8 cellular contexts compared by ENCODE assay signal in the genomic region with DNA sequence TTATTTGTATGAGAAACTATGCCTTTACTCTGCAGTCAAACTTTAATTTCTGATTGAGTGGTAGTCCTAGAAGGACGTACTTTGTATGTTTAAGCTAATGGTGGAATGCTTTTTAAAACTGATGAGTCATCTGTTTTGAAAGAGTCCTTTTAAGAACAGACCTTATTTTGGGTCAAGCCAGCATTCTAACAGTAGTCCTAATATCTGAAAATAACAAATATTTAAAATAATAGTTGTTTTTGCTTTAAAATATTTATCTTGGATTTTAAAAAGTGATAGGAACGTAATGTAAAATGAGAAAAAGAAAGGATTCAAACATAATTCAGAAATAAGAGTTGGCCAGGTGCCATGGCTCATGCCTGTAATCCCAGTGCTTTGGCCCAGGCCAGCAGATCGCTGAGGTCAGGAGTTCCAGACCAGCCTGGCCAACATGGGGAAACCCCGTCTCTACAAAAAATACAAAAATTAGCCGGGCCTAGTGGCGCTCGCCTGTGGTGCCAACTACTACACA. TPM values are rescaled to one million over a fixed set of nuclear protein-coding genes. Genes with fewer than 3 reads are reported as not detected.
DNase-seq lines count a peak whose midpoint lies in the region; ATAC-seq and TF ChIP-seq lines count a peak whose summit lies in the region.

No MANE protein-coding gene starts in this region.

- no peak for TF ChIP-seq POLR2A in erythroblast (IDR thresholded peaks at IDR 0.05; ENCODE audit: low read length)

- H3K36me3 Mint-ChIP-seq in activated CD4-positive, alpha-beta T cell treated with anti-CD3 and anti-CD28 coated beads, Interleukin-2, amount 10 ng/mL, durations not matched to agents 24 days and 14 days (ENCODE audit: low read depth) = peaks cover 20% of the 10 kb centered on the region

- peak overlapping the region; percentile 90 for H3K4me3 ChIP-seq in osteoblast (ENCODE audit: insufficient read depth, low read length)

- H3K27ac Mint-ChIP-seq in activated CD4-positive, alpha-beta T cell treated with anti-CD3 and anti-CD28 coated beads, Interleukin-2, amount 10 ng/mL, durations not matched to agents 24 days and 14 days = no peak overlapping the region

- H3K9me3 ChIP-seq in osteoblast (ENCODE audit: low read depth, low read length) = no peaks in the 10 kb centered on the region

- POLR2A ChIA-PET in GM10248 (lab: Yijun Ruan, JAX) = no interaction called here

- H4K20me1 ChIP-seq in osteoblast (ENCODE audit: insufficient read depth, low read length) = peaks cover 18% of the 10 kb centered on the region

- H2AFZ ChIP-seq in osteoblast (ENCODE audit: low read length) = no peak overlapping the region

- TF ChIP-seq CTCF in osteoblast (IDR thresholded peaks at IDR 0.05; ENCODE audit: extremely low read depth, low read depth, low read length) = no peak
- no peak for TF ChIP-seq CTCF in GM10248 (IDR thresholded peaks at IDR 0.05; ENCODE audit: control extremely low read depth, extremely low read depth, low read depth, missing control alignments)

- ATAC-seq in HG03565 (IDR thresholded peaks at IDR 0.05; ENCODE audit: unreplicated experiment) (no peak), HG02610 (IDR thresholded peaks at IDR 0.05; ENCODE audit: unreplicated experiment) (no peak)

- H3K4me1 ChIP-seq in osteoblast (ENCODE audit: insufficient read depth, low read length) = peaks cover 24% of the 10 kb centered on the region

- peaks cover 34% of the 10 kb centered on the region for H3K27me3 Mint-ChIP-seq in activated CD4-positive, alpha-beta T cell treated with anti-CD3 and anti-CD28 coated beads, Interleukin-2, amount 10 ng/mL, durations not matched to agents 24 days and 14 days

- CTCF ChIA-PET in GM10248 (lab: Yijun Ruan, JAX) = interaction anchor here (2.9 kb wide), 1 partner anchor 67 kb away, joined by 18 read pairs; no protein-coding TSS in a partner anchor

- peaks cover 34% of the 10 kb centered on the region for H3K79me2 ChIP-seq in osteoblast (ENCODE audit: insufficient read depth, low read length)

- no peaks in the 10 kb centered on the region for H3K27me3 ChIP-seq in osteoblast (ENCODE audit: insufficient read depth, low read length)

- peaks cover 4% of the 10 kb centered on the region for H3K36me3 ChIP-seq in osteoblast (ENCODE audit: insufficient read depth, low read length)

- intact Hi-C loops in activated CD4-positive, alpha-beta T cell treated with anti-CD3 and anti-CD28 coated beads, Interleukin-2, amount 10 ng/mL, durations not matched to agents 24 days and 14 days (cut with micrococcal nuclease) = loop anchor here (2.0 kb wide), 1 partner anchor 14 kb away; no protein-coding TSS in a partner anchor

- H3K27ac ChIP-seq in osteoblast (ENCODE audit: low read depth, low read length) = peak overlapping the region; percentile 82

- no peaks in the 10 kb centered on the region for H3K9me3 Mint-ChIP-seq in activated CD4-positive, alpha-beta T cell treated with anti-CD3 and anti-CD28 coated beads, Interleukin-2, amount 10 ng/mL, durations not matched to agents 24 days and 14 days

- peak overlapping the region; percentile 88 for H3K4me2 ChIP-seq in osteoblast (ENCODE audit: insufficient read depth, low read length)

- peak overlapping the region; percentile 91 for H3K4me3 Mint-ChIP-seq in activated CD4-positive, alpha-beta T cell treated with anti-CD3 and anti-CD28 coated beads, Interleukin-2, amount 10 ng/mL, durations not matched to agents 24 days and 14 days

- no peak for DNase-seq in activated CD4-positive, alpha-beta T cell treated with anti-CD3 and anti-CD28 coated beads, Interleukin-2, amount 10 ng/mL, durations not matched to agents 24 days and 14 days
- no peak for DNase-seq in activated CD4-positive, alpha-beta T cell treated with anti-CD3 and anti-CD28 coated beads, Interleukin-2, amount 50 U/mL, for 48 hours
- peak; percentile 79 for DNase-seq in RPMI7951 (ENCODE audit: low read depth)
- peak; percentile 39 to 55 for DNase-seq in erythroblast (lab: John Stamatoyannopoulos, UW)
- DNase-seq in osteoblast (ENCODE audit: insufficient read length, low spot score, missing footprints) = peak; percentile 81
- no peak for DNase-seq in GM10248 (ENCODE audit: extremely low spot score)

- H3K4me1 Mint-ChIP-seq in activated CD4-positive, alpha-beta T cell treated with anti-CD3 and anti-CD28 coated beads, Interleukin-2, amount 10 ng/mL, durations not matched to agents 24 days and 14 days = peaks cover 31% of the 10 kb centered on the region

RNA-seq across cellular contexts. Expression of gene LRRC58, which starts 1.3 kb away (rescaled TPM):
- 28.1 and 29.4 TPM in 2 replicates for total RNA-seq in activated CD4-positive, alpha-beta T cell treated with anti-CD3 and anti-CD28 coated beads, Interleukin-2, amount 10 ng/mL, durations not matched to agents 24 days and 14 days
- total RNA-seq in RPMI7951 (2014; rRNA removed; shearing (Covaris generic)) = 50.5 and 58.9 TPM in 2 replicates
- total RNA-seq in osteoblast = 49.8 and 49.9 TPM in 2 replicates

Comparison
In these comparisons a context has a peak if more than half of its experiments do, and no peak if none do; other contexts are left out.
1. DNase-seq: peak in RPMI7951 (single experiment), erythroblast (2 of 2) and osteoblast (single experiment); none in activated CD4-positive, alpha-beta T cell treated with anti-CD3 and anti-CD28 coated beads, Interleukin-2, amount 10 ng/mL, durations not matched to agents 24 days and 14 days (single experiment), activated CD4-positive, alpha-beta T cell treated with anti-CD3 and anti-CD28 coated beads, Interleukin-2, amount 50 U/mL, for 48 hours (0 of 2) and GM10248 (single experiment).